In the genomic region with DNA sequence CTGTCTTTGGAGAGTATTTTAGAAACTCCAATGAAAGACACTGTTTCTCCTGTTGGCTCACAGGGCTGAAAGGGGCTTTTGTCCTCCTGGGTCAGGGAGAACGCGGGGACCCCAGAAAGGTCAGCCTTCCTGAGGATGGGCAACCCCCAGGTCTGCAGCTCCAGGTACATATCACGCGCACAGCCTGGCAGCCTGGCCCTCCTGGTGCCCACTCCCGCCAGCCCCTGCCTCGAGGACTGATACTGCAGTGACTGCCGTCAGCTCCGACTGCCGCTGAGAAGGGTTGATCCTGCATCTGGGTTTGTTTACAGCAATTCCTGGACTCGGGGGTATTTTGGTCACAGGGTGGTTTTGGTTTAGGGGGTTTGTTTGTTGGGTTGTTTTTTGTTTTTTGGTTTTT, we compare ENCODE assay signal across 32 cellular contexts. TPM values are rescaled to one million over a fixed set of nuclear protein-coding genes. Genes with fewer than 3 reads are reported as not detected.
"Had no signal": no experiment of that assay in that cellular context is flagged by ENCODE, and none has a peak within 500 bp of the region (broad histone marks: within the 10 kb centered on the region; RNA-seq: fewer than 3 reads in every experiment).

No MANE protein-coding gene starts in this region.

- H3K4me2 ChIP-seq: hepatocyte had no signal

- H3K36me3 ChIP-seq: left ventricle myocardium inferior, neutrophil, right lobe of liver, stomach, thyroid gland, transverse colon, upper lobe of left lung, vagina had no signal

- H3K27ac Mint-ChIP-seq: naive thymus-derived CD4-positive, alpha-beta T cell; natural killer cell treated with Interleukin-12 subunit alpha and Interleukin-12 subunit beta and Interleukin-15 and Interleukin-18, amount 100 ng/mL, for 72 hours; stimulated activated naive B cell treated with anti-CD40 and anti-IgM and Interleukin-4, amounts not matched to agents 10 μg/mL and 1 μg/mL and 100 μg/mL, for 72 hours had no signal

- H3K27me3 ChIP-seq: hepatocyte, right lobe of liver, testis, thyroid gland, transverse colon, upper lobe of left lung, vagina had no signal

- DNase-seq: islet precursor cell; left ventricle myocardium inferior; midbrain; mucosa of descending colon; naive thymus-derived CD4-positive, alpha-beta T cell; occipital lobe; right lobe of liver; stimulated activated CD4-positive, alpha-beta T cell treated with anti-CD3 and anti-CD28 coated beads, Interleukin-12 subunit alpha, Interleukin-12 subunit beta, amount 100 ng/mL, for 4 hours; stimulated activated CD4-positive, alpha-beta T cell treated with anti-CD3 and anti-CD28 coated beads, Interleukin-15, amount 100 ng/mL, for 24 hours; stimulated activated CD4-positive, alpha-beta T cell treated with anti-CD3 and anti-CD28 coated beads, Interleukin-2, amount 100 ng/mL, for 24 hours; stimulated activated CD4-positive, alpha-beta T cell treated with anti-CD3 and anti-CD28 coated beads, Interleukin-4, amount 100 ng/mL, for 1 hour; stimulated activated naive B cell treated with anti-CD40 and anti-IgM and Interleukin-4, amounts not matched to agents 10 μg/mL and 1 μg/mL and 100 μg/mL, for 72 hours; stimulated activated naive CD8-positive, alpha-beta T cell treated with anti-CD3 and anti-CD28 coated beads, Interleukin-15, Interleukin-2, amounts not matched to agents 100 U/mL and 50 U/mL, for 24 hours; stomach; testis; thyroid gland; transverse colon had no signal

- H3K9me3 ChIP-seq: left ventricle myocardium inferior, mucosa of descending colon, neutrophil, psoas muscle, right lobe of liver, stomach, testis, thyroid gland, transverse colon, upper lobe of left lung, vagina had no signal

- ATAC-seq: mucosa of descending colon; naive thymus-derived CD4-positive, alpha-beta T cell; natural killer cell treated with Interleukin-12 subunit alpha and Interleukin-12 subunit beta and Interleukin-15 and Interleukin-18, amount 100 ng/mL, for 72 hours; psoas muscle; right lobe of liver; stimulated activated naive B cell treated with anti-CD40 and anti-IgM and Interleukin-4, amounts not matched to agents 10 μg/mL and 1 μg/mL and 100 μg/mL, for 72 hours; stimulated activated naive CD8-positive, alpha-beta T cell treated with anti-CD3 and anti-CD28 coated beads, Interleukin-15, Interleukin-2, amounts not matched to agents 100 U/mL and 50 U/mL, for 24 hours had no signal

- H3K4me3 ChIP-seq: hepatocyte, left ventricle myocardium inferior, lung, mucosa of descending colon, psoas muscle, right lobe of liver, stomach, testis, thyroid gland, transverse colon, upper lobe of left lung, vagina had no signal

- H3K36me3 Mint-ChIP-seq: naive thymus-derived CD4-positive, alpha-beta T cell; natural killer cell treated with Interleukin-12 subunit alpha and Interleukin-12 subunit beta and Interleukin-15 and Interleukin-18, amount 100 ng/mL, for 72 hours; stimulated activated naive B cell treated with anti-CD40 and anti-IgM and Interleukin-4, amounts not matched to agents 10 μg/mL and 1 μg/mL and 100 μg/mL, for 72 hours had no signal

- H3K27ac ChIP-seq: hepatocyte, left ventricle myocardium inferior, neutrophil, parathyroid adenoma, psoas muscle, right lobe of liver, stomach, testis, thyroid gland, transverse colon, upper lobe of left lung, vagina had no signal

- H3K4me1 Mint-ChIP-seq: naive thymus-derived CD4-positive, alpha-beta T cell; stimulated activated naive B cell treated with anti-CD40 and anti-IgM and Interleukin-4, amounts not matched to agents 10 μg/mL and 1 μg/mL and 100 μg/mL, for 72 hours had no signal

- H3K4me1 ChIP-seq: left ventricle myocardium inferior, parathyroid adenoma, psoas muscle, right lobe of liver, testis, thyroid gland, transverse colon, upper lobe of left lung, vagina had no signal

- H3K9ac ChIP-seq: parathyroid adenoma had no signal

- H3K9me3 Mint-ChIP-seq: naive thymus-derived CD4-positive, alpha-beta T cell; natural killer cell treated with Interleukin-12 subunit alpha and Interleukin-12 subunit beta and Interleukin-15 and Interleukin-18, amount 100 ng/mL, for 72 hours; stimulated activated naive B cell treated with anti-CD40 and anti-IgM and Interleukin-4, amounts not matched to agents 10 μg/mL and 1 μg/mL and 100 μg/mL, for 72 hours had no signal

- H3K4me3 Mint-ChIP-seq: naive thymus-derived CD4-positive, alpha-beta T cell; natural killer cell treated with Interleukin-12 subunit alpha and Interleukin-12 subunit beta and Interleukin-15 and Interleukin-18, amount 100 ng/mL, for 72 hours; stimulated activated naive B cell treated with anti-CD40 and anti-IgM and Interleukin-4, amounts not matched to agents 10 μg/mL and 1 μg/mL and 100 μg/mL, for 72 hours had no signal

RNA-seq across cellular contexts. Expression of a gene that starts 58.5 kb away (rescaled TPM):
- total RNA-seq: hepatocyte; kidney epithelial cell; left ventricle myocardium inferior; lower leg skin; lung; mucosa of descending colon; myocyte; naive thymus-derived CD4-positive, alpha-beta T cell; natural killer cell treated with Interleukin-12 subunit alpha and Interleukin-12 subunit beta and Interleukin-15 and Interleukin-18, amount 100 ng/mL, for 72 hours; occipital lobe; osteocyte; posterior vena cava; psoas muscle; right lobe of liver; skeletal muscle tissue; stomach; thyroid gland; transverse colon; upper lobe of left lung; urinary bladder; vagina had no signal
